In the genomic region with DNA sequence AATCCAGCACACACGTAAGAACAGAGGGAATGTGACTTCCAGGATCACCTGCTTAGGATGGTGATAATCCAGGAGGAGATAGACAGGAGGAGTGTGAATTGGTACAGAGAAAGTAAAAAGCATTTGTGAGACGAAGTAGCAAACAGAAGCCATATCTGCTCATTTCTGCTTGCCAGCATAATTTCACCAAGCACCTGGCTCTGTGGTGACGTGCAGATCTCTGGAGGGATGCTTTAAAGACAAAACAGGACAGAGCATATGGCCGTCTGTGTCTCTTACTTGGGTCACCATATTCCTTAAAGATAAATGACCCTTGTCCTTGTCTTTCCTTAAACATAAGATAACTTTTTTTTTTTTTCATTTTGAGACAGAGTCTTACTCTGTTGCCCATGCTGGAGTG, we compare ENCODE assay signal across 25 cellular contexts.
"Had no signal": no experiment of that assay in that cellular context is flagged by ENCODE, and none has a peak within 500 bp of the region (broad histone marks: within the 10 kb centered on the region; RNA-seq: fewer than 3 reads in every experiment).

No MANE protein-coding gene starts in this region.

- H3K9me3 Mint-ChIP-seq: dendritic cell treated with granulocyte-macrophage colony-stimulating factor and Interleukin-4, amounts not matched to agents 40 ng/mL and 50 ng/mL, for 4 days; immature natural killer cell; naive thymus-derived CD8-positive, alpha-beta T cell; T-helper 1 cell treated with Interleukin-12 subunit alpha and Interleukin-12 subunit beta and Interleukin-4 antibody, amounts not matched to agents 30 μg/mL and 1 μg/mL, for 36 hours had no signal

- H3K27me3 ChIP-seq: left lung, ovary, spleen, suprapubic skin, tibial nerve had no signal

- H3K4me3 ChIP-seq: left lung, ovary, prostate gland, spleen, suprapubic skin, tibial nerve had no signal

- H3K27me3 Mint-ChIP-seq: activated naive CD8-positive, alpha-beta T cell treated with anti-CD3 and anti-CD28 coated beads for 36 hours; naive thymus-derived CD8-positive, alpha-beta T cell; stimulated activated naive CD8-positive, alpha-beta T cell treated with anti-CD3 and anti-CD28 coated beads, Interleukin-15, Interleukin-2, amounts not matched to agents 100 ng/mL and 50 ng/mL, for 24 hours had no signal

- H3K27ac Mint-ChIP-seq: activated naive CD8-positive, alpha-beta T cell treated with anti-CD3 and anti-CD28 coated beads for 36 hours; dendritic cell treated with granulocyte-macrophage colony-stimulating factor and Interleukin-4, amounts not matched to agents 40 ng/mL and 50 ng/mL, for 4 days; immature natural killer cell; mesothelial cell of epicardium; stimulated activated naive CD8-positive, alpha-beta T cell treated with anti-CD3 and anti-CD28 coated beads, Interleukin-15, Interleukin-2, amounts not matched to agents 100 ng/mL and 50 ng/mL, for 24 hours; T-helper 1 cell treated with Interleukin-12 subunit alpha and Interleukin-12 subunit beta and Interleukin-4 antibody, amounts not matched to agents 30 μg/mL and 1 μg/mL, for 36 hours had no signal

- H3K36me3 ChIP-seq: left lung, ovary, prostate gland, spleen, suprapubic skin, tibial nerve had no signal

- H3K4me1 Mint-ChIP-seq: immature natural killer cell; mesothelial cell of epicardium; naive thymus-derived CD8-positive, alpha-beta T cell had no signal

- DNase-seq: activated CD4-positive, alpha-beta T cell treated with anti-CD3 and anti-CD28 coated beads for 4 hours; activated CD4-positive, alpha-beta T cell treated with anti-CD3 and anti-CD28 coated beads, Interleukin-2, amount 50 U/mL, for 48 hours; activated CD4-positive, CD25-positive, alpha-beta regulatory T cell; activated naive CD4-positive, alpha-beta T cell treated with Interleukin-2 at 50 U/mL for 16 hours; activated naive CD8-positive, alpha-beta T cell treated with anti-CD3 and anti-CD28 coated beads for 36 hours; activated T-cell treated with anti-CD3 and anti-CD28 coated beads, Interleukin-2, amount 50 U/mL, for 48 hours; effector CD8-positive, alpha-beta T cell; foreskin melanocyte; immature natural killer cell; kidney glomerular epithelial cell; left lung; naive thymus-derived CD8-positive, alpha-beta T cell; ovary; spleen; stimulated activated CD4-positive, alpha-beta T cell treated with anti-CD3 and anti-CD28 coated beads, Interleukin-4, amount 100 ng/mL, for 24 hours; T1000 had no signal

- H3K4me3 Mint-ChIP-seq: activated naive CD8-positive, alpha-beta T cell treated with anti-CD3 and anti-CD28 coated beads for 36 hours; dendritic cell treated with granulocyte-macrophage colony-stimulating factor and Interleukin-4, amounts not matched to agents 40 ng/mL and 50 ng/mL, for 4 days; immature natural killer cell; mesothelial cell of epicardium; naive thymus-derived CD8-positive, alpha-beta T cell; stimulated activated naive CD8-positive, alpha-beta T cell treated with anti-CD3 and anti-CD28 coated beads, Interleukin-15, Interleukin-2, amounts not matched to agents 100 ng/mL and 50 ng/mL, for 24 hours; T-helper 1 cell treated with Interleukin-12 subunit alpha and Interleukin-12 subunit beta and Interleukin-4 antibody, amounts not matched to agents 30 μg/mL and 1 μg/mL, for 36 hours had no signal

- H3K36me3 Mint-ChIP-seq: activated naive CD8-positive, alpha-beta T cell treated with anti-CD3 and anti-CD28 coated beads for 36 hours; immature natural killer cell; naive thymus-derived CD8-positive, alpha-beta T cell had no signal

- FAIRE-seq: astrocyte, bronchial epithelial cell had no signal

- H3K27ac ChIP-seq: left lung, ovary, prostate gland, spleen, suprapubic skin, tibial nerve had no signal

- H3K9me3 ChIP-seq: left lung, ovary, prostate gland, spleen, suprapubic skin, tibial nerve had no signal

- H3K4me1 ChIP-seq: left lung, prostate gland, spleen, suprapubic skin had no signal

- ATAC-seq: left lung; naive thymus-derived CD8-positive, alpha-beta T cell had no signal
